In genomic region chr5:147538232-147538631, GRCh38 we compare ENCODE assay signal across 13 cellular contexts.
"Had no signal": no experiment of that assay in that cellular context is flagged by ENCODE, and none has a peak within 500 bp of the region (broad histone marks: within the 10 kb centered on the region; RNA-seq: fewer than 3 reads in every experiment).

No MANE protein-coding gene starts in this region.

- H3K27ac ChIP-seq: left ventricle myocardium inferior, ovary, thoracic aorta had no signal

- DNase-seq: activated CD4-positive, alpha-beta T cell treated with anti-CD3 and anti-CD28 coated beads for 48 hours; activated CD8-positive, alpha-beta memory T cell treated with anti-CD3 and anti-CD28 coated beads for 24 hours; activated naive CD4-positive, alpha-beta T cell treated with anti-CD3 and anti-CD28 coated beads for 36 hours; cerebellar nuclear complex; endodermal cell; erythroblast; left ventricle myocardium inferior; ovary; stimulated activated CD4-positive, alpha-beta T cell treated with anti-CD3 and anti-CD28 coated beads, Interleukin-4, amount 100 ng/mL, for 4 hours; stimulated activated naive CD8-positive, alpha-beta T cell treated with anti-CD3 and anti-CD28 coated beads, Interleukin-15, amount 100 ng/mL, for 72 hours; T-helper 1 cell had no signal

- H3K9me3 ChIP-seq: left ventricle myocardium inferior, ovary, thoracic aorta had no signal

- ATAC-seq: activated T-helper 17 cell treated with anti-CD3 and anti-CD28 coated beads, Interleukin-2, amount 50 U/mL, for 72 hours; stimulated activated naive CD8-positive, alpha-beta T cell treated with anti-CD3 and anti-CD28 coated beads, Interleukin-15, amount 100 ng/mL, for 72 hours had no signal

- H3K36me3 ChIP-seq: left ventricle myocardium inferior, ovary, thoracic aorta had no signal

- H3K4me3 ChIP-seq: left ventricle myocardium inferior, ovary, thoracic aorta had no signal

- H3K27me3 ChIP-seq: ovary had no signal
